Comparison of ENCODE assay signal across 8 cellular contexts in genomic region chr5:175729829-175730277, GRCh38.
DNase-seq lines count a peak whose midpoint lies in the region; ATAC-seq, FAIRE-seq and TF ChIP-seq lines count a peak whose summit lies in the region.

No MANE protein-coding gene starts in this region.

- H3K9ac ChIP-seq in H1 (replicated peaks in 1 of 4; ENCODE audit: extremely low read depth in 1 of 4, low read depth in 3 of 4, low read length in 3 of 4): no peak overlapping the region

- no peak overlapping the region for H2BK20ac ChIP-seq in H1 (ENCODE audit: low read length)

- CTCF ChIA-PET in H1 (lab: Charles Lee; ENCODE audit: partially characterized antibody): interaction anchor here (0.6 to 8.7 kb wide), 88 partner anchors 9 to 1080 kb away, joined by 3 to 136 read pairs (median 6); partner anchors contain the start of gene CPLX2

- no peak overlapping the region for H3K14ac ChIP-seq in H1 (ENCODE audit: insufficient read length)

- peaks cover 2% of the 10 kb centered on the region; the same call in 1 of the 2 replicates for H3K23me2 ChIP-seq in H1 (ENCODE audit: low read depth, low read length)

- H2AK5ac ChIP-seq in H1 (ENCODE audit: low read depth, low read length): no peak overlapping the region

- H2BK120ac ChIP-seq in H1 (replicated peaks; ENCODE audit: low read depth, low read length): no peak overlapping the region

- H2BK5ac ChIP-seq in H1 (ENCODE audit: low read depth, low read length): no peak overlapping the region

- no peak overlapping the region for H2BK12ac ChIP-seq in H1 (ENCODE audit: low read depth, low read length)

- H3K27ac ChIP-seq in H1 (ENCODE audit: low read depth, low read length): no peak overlapping the region

- H3K4me3 ChIP-seq in H1 (ENCODE audit: extremely low read depth in 1 of 4, insufficient read depth in 2 of 4, low read depth in 3 of 4, low read length in 4 of 4): peak overlapping the region; percentile 27 to 57 (median 44); a peak in 7 of 8 replicates

- H3K9me3 ChIP-seq in H1 (ENCODE audit: insufficient read depth in 2 of 2, low read depth in 1 of 2, low read length in 1 of 2): peaks cover 3 to 5% of the 10 kb centered on the region in 2 experiments; a peak in 2 of 4 replicates

- no peak overlapping the region for H2BK15ac ChIP-seq in H1 (ENCODE audit: low read length)

- no peak overlapping the region for H4K8ac ChIP-seq in H1 (ENCODE audit: extremely low read depth, insufficient read depth, low read length)

- DNase-seq in AML-193 (lab: John Stamatoyannopoulos, UW) (peak; percentile 64 to 67), HT1080 (ENCODE audit: low read depth) (peak; percentile 89), NOMO-1 (lab: John Stamatoyannopoulos, UW; ENCODE audit: unreplicated experiment in 2 of 2) (peak; percentile 62 to 81), H1 (ENCODE audit: low read depth in 1 of 2, low spot score in 2 of 2) (peak; percentile 97 to 100), lung microvascular endothelial cell (ENCODE audit: low read depth in 2 of 2) (peak; percentile 89 to 94)
- DNase-seq in activated CD8-positive, alpha-beta memory T cell treated with anti-CD3 and anti-CD28 coated beads for 1 hour (ENCODE audit: extremely low read depth in 1 of 2, low read depth in 1 of 2): peak; percentile 83 to 86
- peak; percentile 86 for DNase-seq in stimulated activated CD8-positive, alpha-beta memory T cell treated with anti-CD3 and anti-CD28 coated beads, Interleukin-15, amount 100 ng/mL, for 24 hours (ENCODE audit: low read depth)

- H4K20me1 ChIP-seq in H1 (replicated peaks in 1 of 2; ENCODE audit: control insufficient read depth in 1 of 2, insufficient read depth in 2 of 2, low read length in 2 of 2): no peaks in the 10 kb centered on the region

- H3K4ac ChIP-seq in H1 (replicated peaks; ENCODE audit: insufficient read length, low read depth, low read length): no peak overlapping the region

- POLR2A ChIA-PET in H1 (lab: Charles Lee; ENCODE audit: partially characterized antibody): interaction anchor here (0.7 to 1.6 kb wide), 6 partner anchors 19 to 196 kb away, joined by 3 read pairs; no protein-coding TSS in a partner anchor

- 0 out of 2 replicates have a peak overlapping the region, but pooled peaks have one; percentile 67 for H2AFZ ChIP-seq in H1 (ENCODE audit: low read length)

- H3K56ac ChIP-seq in H1 (replicated peaks; ENCODE audit: insufficient read length, low read depth, low read length): no peak overlapping the region

- FAIRE-seq in H1 (lab: Jason Lieb, UNC): peak; percentile 99

- peaks cover 0 to 13% (median 7%) of the 10 kb centered on the region in 4 experiments; a peak in 6 of 7 replicates for H3K4me1 ChIP-seq in H1 (replicated peaks in 1 of 4; ENCODE audit: control insufficient read depth in 3 of 4, insufficient read depth in 4 of 4, low read length in 3 of 4)

- no peaks in the 10 kb centered on the region for H3K79me1 ChIP-seq in H1 (ENCODE audit: low read depth, low read length)

- WGBS in H1 (ENCODE audit: extremely low coverage in 1 of 2, insufficient coverage in 1 of 2, insufficient read length in 1 of 2, insufficient replicate concordance in 2 of 2, low coverage in 1 of 2, low lambda C conversion rate in 2 of 2, missing lambda C conversion rate in 1 of 2), 2 experiments: 10% methylated on average over 9 of the region's 9 CpGs; no CpG with 5 or more reads in 1 of the 2 experiments

- H3K79me2 ChIP-seq in H1 (ENCODE audit: control insufficient read depth in 1 of 2, insufficient read depth in 2 of 2, low read length in 2 of 2): no peaks in the 10 kb centered on the region

- H4K91ac ChIP-seq in H1 (replicated peaks; ENCODE audit: insufficient read length, low read length): no peak overlapping the region

- no peak overlapping the region for H3K23ac ChIP-seq in H1 (ENCODE audit: insufficient read length)

- no peak overlapping the region for H4K5ac ChIP-seq in H1 (ENCODE audit: insufficient read length, low read depth, low read length)

- peak overlapping the region; percentile 68 to 79 for H3K4me2 ChIP-seq in H1 (ENCODE audit: insufficient read depth in 1 of 2, low read depth in 2 of 2, low read length in 2 of 2)

- TF ChIP-seq CTCF in H1 (IDR thresholded peaks at IDR 0.05; ENCODE audit: control extremely low read depth in 1 of 3, insufficient read depth in 1 of 3, low read depth in 1 of 3, low read length in 3 of 3): peak in 2 of 3 experiments; percentile 99 to 100; a peak in 3 of 4 replicates

- no peaks in the 10 kb centered on the region; a peak in 2 of 7 replicates for H3K27me3 ChIP-seq in H1 (replicated peaks in 1 of 4; ENCODE audit: control insufficient read depth in 3 of 4, extremely low read depth in 1 of 4, insufficient read depth in 3 of 4, low read length in 3 of 4)

- peak; percentile 80 for ATAC-seq in GM19372 (IDR thresholded peaks at IDR 0.05; ENCODE audit: low read depth, unreplicated experiment)

- TF ChIP-seq POLR2A in H1 (IDR thresholded peaks at IDR 0.05; ENCODE audit: control extremely low read depth in 1 of 2, low read depth in 2 of 2, low read length in 2 of 2): no peak

- no peak overlapping the region for H3K18ac ChIP-seq in H1 (ENCODE audit: extremely low read depth, low read length)

- peak in 1 of 2 experiments; percentile 66; a peak in 1 of 3 replicates for TF ChIP-seq EP300 in H1 (IDR thresholded peaks at IDR 0.05; ENCODE audit: borderline replicate concordance in 1 of 2, low read depth in 2 of 2, low read length in 2 of 2)

- H3K36me3 ChIP-seq in H1 (ENCODE audit: control insufficient read depth in 2 of 4, insufficient read depth in 4 of 4, low read length in 3 of 4): no peaks in the 10 kb centered on the region

- peak; percentile 100 for TF ChIP-seq RAD21 in H1 (IDR thresholded peaks at IDR 0.05 in 1 of 2, conservative IDR thresholded peaks at IDR 0.05 in 1 of 2; ENCODE audit: low read depth in 2 of 2, low read length in 2 of 2)

TF ChIP-seq in H1, 55 proteins besides CTCF, POLR2A, EP300 and RAD21 (continues in another document):
- TF ChIP-seq YY1 (IDR thresholded peaks at IDR 0.05; ENCODE audit: low read depth, low read length): no peak
- no peak for TF ChIP-seq NRF1 (IDR thresholded peaks at IDR 0.05; ENCODE audit: low read depth, low read length)
- peak; percentile 75 for TF ChIP-seq TAF7 (optimal IDR thresholded peaks at IDR 0.05; ENCODE audit: borderline replicate concordance, low read depth, low read length)
- TF ChIP-seq ASH2L (IDR thresholded peaks at IDR 0.05; ENCODE audit: low read length): peak; percentile 53
- no peak for TF ChIP-seq CHD1 (IDR thresholded peaks at IDR 0.05; ENCODE audit: low read depth, low read length)
- TF ChIP-seq GTF2F1 (IDR thresholded peaks at IDR 0.05; ENCODE audit: borderline replicate concordance, low read depth, low read length): no peak
- no peak for TF ChIP-seq RXRA (IDR thresholded peaks at IDR 0.05; ENCODE audit: insufficient read depth, low read depth, low read length)
- TF ChIP-seq TAF1 (IDR thresholded peaks at IDR 0.05; ENCODE audit: low read depth, low read length): no peak
- peak; percentile 36; the same call in 1 of the 2 replicates for TF ChIP-seq KDM5A (IDR thresholded peaks at IDR 0.05; ENCODE audit: low read length)
- no peak for TF ChIP-seq POU5F1 (IDR thresholded peaks at IDR 0.05; ENCODE audit: low read depth, low read length)
- no peak for TF ChIP-seq USF2 (IDR thresholded peaks at IDR 0.05; ENCODE audit: low read length)
- TF ChIP-seq MAFK (IDR thresholded peaks at IDR 0.05; ENCODE audit: low read depth, low read length): no peak
- TF ChIP-seq JUN (IDR thresholded peaks at IDR 0.05; ENCODE audit: low read depth, low read length): no peak
- TF ChIP-seq TBP (IDR thresholded peaks at IDR 0.05; ENCODE audit: low read depth, low read length): peak; percentile 51; the same call in 1 of the 2 replicates
- no peak for TF ChIP-seq RNF2 (IDR thresholded peaks at IDR 0.05; ENCODE audit: borderline replicate concordance, low read depth, low read length, missing control alignments, poor library complexity, severe bottlenecking)
- peak; percentile 22; the same call in 1 of the 2 replicates for TF ChIP-seq EGR1 (IDR thresholded peaks at IDR 0.05; ENCODE audit: borderline replicate concordance, low read depth, low read length)
- peak; percentile 76; the same call in 1 of the 2 replicates for TF ChIP-seq GABPA (IDR thresholded peaks at IDR 0.05; ENCODE audit: borderline replicate concordance, insufficient read depth, low read length)
- no peak for TF ChIP-seq KDM4A (IDR thresholded peaks at IDR 0.05; ENCODE audit: low read depth, low read length, severe bottlenecking)
